ENCODE assay signal across 26 cellular contexts in genomic region chr7:150332852-150333635, GRCh38. TPM values are rescaled to one million over a fixed set of nuclear protein-coding genes. Genes with fewer than 3 reads are reported as not detected.
DNase-seq lines count a peak whose midpoint lies in the region; ATAC-seq, FAIRE-seq and TF ChIP-seq lines count a peak whose summit lies in the region.
"Had no signal": no experiment of that assay in that cellular context is flagged by ENCODE, and none has a peak within 500 bp of the region (broad histone marks: within the 10 kb centered on the region; RNA-seq: fewer than 3 reads in every experiment).

No MANE protein-coding gene starts in this region.

- H3K36me3 ChIP-seq in RWPE2 (ENCODE audit: low read depth) = peaks cover 6% of the 10 kb centered on the region; the same call in 1 of the 2 replicates
- H3K36me3 ChIP-seq: ovary had no signal

- no peaks in the 10 kb centered on the region for H3K9me3 ChIP-seq in RWPE2 (ENCODE audit: severe bottlenecking)
- H3K9me3 ChIP-seq: lower lobe of right lung, mucosa of descending colon, ovary had no signal

- H3K4me1 ChIP-seq in RWPE2 (ENCODE audit: insufficient read depth, poor library complexity, severe bottlenecking) = no peaks in the 10 kb centered on the region

- H3K27ac ChIP-seq in RWPE2 (ENCODE audit: poor library complexity, severe bottlenecking) = no peak overlapping the region
- H3K27ac ChIP-seq: epithelial cell of prostate, lower lobe of right lung, ovary had no signal

- TF ChIP-seq CTCF in RWPE2 (IDR thresholded peaks at IDR 0.05; ENCODE audit: poor library complexity, severe bottlenecking) = no peak

- 0 out of 3 replicates have a peak, but pooled peaks have one; percentile 39 for ATAC-seq in RWPE2 (ENCODE audit: low read depth)
- ATAC-seq: lower lobe of right lung; mucosa of descending colon; natural killer cell treated with Interleukin-12 subunit alpha and Interleukin-12 subunit beta and Interleukin-15 and Interleukin-18, amount 100 ng/mL, for 72 hours had no signal

- TF ChIP-seq POLR2A in GM12891 (IDR thresholded peaks at IDR 0.05; ENCODE audit: low read depth, low read length) = no peak

- H3K27me3 ChIP-seq in RWPE2 (ENCODE audit: insufficient read depth, poor library complexity, severe bottlenecking) = no peaks in the 10 kb centered on the region
- H3K27me3 ChIP-seq: ovary had no signal

- H3K4me3 ChIP-seq in RWPE2 (ENCODE audit: severe bottlenecking) = no peak overlapping the region
- H3K4me3 ChIP-seq: lower lobe of right lung, mucosa of descending colon, ovary had no signal

- DNase-seq in GM12891 (ENCODE audit: insufficient read length, low spot score) (no peak), RWPE2 (ENCODE audit: low spot score) (no peak), mesenteric fat pad (ENCODE audit: low spot score) (peak; percentile 87), AG08396 (ENCODE audit: low spot score) (no peak), NCI-H2081 (lab: John Stamatoyannopoulos, UW) (no peak), NOMO-1 (lab: John Stamatoyannopoulos, UW; ENCODE audit: unreplicated experiment in 2 of 2) (no peak)
- DNase-seq: activated CD4-positive, alpha-beta memory T cell treated with anti-CD3 and anti-CD28 coated beads for 36 hours; activated CD8-positive, alpha-beta memory T cell treated with anti-CD3 and anti-CD28 coated beads, Interleukin-2, amount 50 U/mL, for 4 hours; aorta; DMS153; effector CD4-positive, alpha-beta T cell; GOT3; lower lobe of right lung; mucosa of descending colon; NCI-H1092 treated with DMSO at 0.1 percent for 48 hours; NCI-H187; NCI-H2171 treated with DMSO at 0.1 percent for 48 hours; NCI-H524 treated with DMSO at 0.1 percent for 48 hours; SHP77 treated with DMSO at 0.1 percent for 48 hours; stimulated activated CD4-positive, alpha-beta T cell treated with anti-CD3 and anti-CD28 coated beads, Interleukin-2, amount 100 ng/mL, for 24 hours had no signal

- no peak for FAIRE-seq in GM12891 (lab: Jason Lieb, UNC)
- FAIRE-seq: colon had no signal

TF ChIP-seq in GM12891, 5 proteins besides CTCF, POLR2A, EP300 and RAD21:
- TF ChIP-seq SPI1 (IDR thresholded peaks at IDR 0.05; ENCODE audit: low read depth, low read length) (no peak), TAF1 (IDR thresholded peaks at IDR 0.05; ENCODE audit: low read depth, low read length) (no peak), POLR2AphosphoS5 (IDR thresholded peaks at IDR 0.05; ENCODE audit: low read depth, low read length) (0 out of 2 replicates have a peak, but pooled peaks have one; percentile 31), POU2F2 (IDR thresholded peaks at IDR 0.05; ENCODE audit: low read depth, low read length) (no peak), PAX5 (IDR thresholded peaks at IDR 0.05; ENCODE audit: insufficient read depth, low read length, severe bottlenecking) (no peak)
TF ChIP-seq in GM12891: peak in this region for 1.

RNA-seq across cellular contexts. Expression of gene RARRES2, which starts 8.4 kb away (rescaled TPM):
- 27.0 TPM for polyA plus RNA-seq in GM12891 (2012; ENCODE audit: low read depth, missing spikeins)
- total RNA-seq in mesenteric fat pad = 210 TPM
- total RNA-seq: A673; activated CD4-positive, alpha-beta memory T cell treated with anti-CD3 and anti-CD28 coated beads for 36 hours; natural killer cell treated with Interleukin-12 subunit alpha and Interleukin-12 subunit beta and Interleukin-15 and Interleukin-18, amount 100 ng/mL, for 72 hours had no signal

RNA-seq across cellular contexts. Expression of gene ACTR3C, which starts 9.7 kb away (rescaled TPM):
- 3.9 TPM for polyA plus RNA-seq in GM12891 (2012; ENCODE audit: low read depth, missing spikeins)
- 2.6 TPM for total RNA-seq in mesenteric fat pad
- total RNA-seq: M059J had no signal

RNA-seq across cellular contexts. Expression of gene LRRC61, which starts 9.9 kb away (rescaled TPM):
- 27.7 TPM for polyA plus RNA-seq in GM12891 (2012; ENCODE audit: low read depth, missing spikeins)
- 3.9 TPM for total RNA-seq in mesenteric fat pad
- total RNA-seq: M059J had no signal

RNA-seq across cellular contexts. Expression of gene REPIN1, which starts 35.6 kb away (rescaled TPM):
- 94.0 TPM for polyA plus RNA-seq in GM12891 (2012; ENCODE audit: low read depth, missing spikeins)
- total RNA-seq in mesenteric fat pad = 82.1 TPM

RNA-seq across cellular contexts. Expression of gene ZNF775, which starts 46.1 kb away (rescaled TPM):
- polyA plus RNA-seq in GM12891 (2012; ENCODE audit: low read depth, missing spikeins) = 9.7 TPM
- total RNA-seq in mesenteric fat pad = 1.6 TPM
